Comparison of ENCODE assay signal across 18 cellular contexts in genomic region chr4:206054-206453, GRCh38.
A peak's percentile ranks its signal among the peaks of the same experiment; 100 is the strongest.
DNase-seq lines count a peak whose midpoint lies in the region; ATAC-seq, FAIRE-seq and TF ChIP-seq lines count a peak whose summit lies in the region.
"Had no signal": no experiment of that assay in that cellular context is flagged by ENCODE, and none has a peak within 500 bp of the region (broad histone marks: within the 10 kb centered on the region; RNA-seq: fewer than 3 reads in every experiment).

No MANE protein-coding gene starts in this region.

- H3K23me2 ChIP-seq in H1 (ENCODE audit: low read depth, low read length) = peaks cover 5% of the 10 kb centered on the region; the same call in 1 of the 2 replicates

- H3K4me3 ChIP-seq in H1 (ENCODE audit: extremely low read depth in 1 of 4, insufficient read depth in 2 of 4, low read depth in 3 of 4, low read length in 4 of 4) = no peak overlapping the region
- peak overlapping the region in 1 of 2 donors; percentile 46 for H3K4me3 ChIP-seq in neuronal stem cell (ENCODE audit: low read length in 2 of 2)
- H3K4me3 ChIP-seq in dorsolateral prefrontal cortex = no peak overlapping the region

- H3K14ac ChIP-seq in H1 (ENCODE audit: insufficient read length) (no peak overlapping the region), neuronal stem cell (ENCODE audit: low read length) (peak overlapping the region; percentile 85)

- H3K9me3 ChIP-seq in H1 (ENCODE audit: insufficient read depth in 2 of 2, low read depth in 1 of 2, low read length in 1 of 2) (peaks cover 45 to 51% of the 10 kb centered on the region in 2 experiments), neuronal stem cell (replicated peaks in 1 of 2; ENCODE audit: control insufficient read depth in 2 of 2, insufficient read depth in 1 of 2, low read depth in 1 of 2, low read length in 2 of 2) (peaks cover 23 to 84% of the 10 kb centered on the region in 2 donors)

- H2BK120ac ChIP-seq in H1 (replicated peaks; ENCODE audit: low read depth, low read length) = no peak overlapping the region
- no peak overlapping the region for H2BK120ac ChIP-seq in neuronal stem cell (ENCODE audit: low read depth, low read length)

- H3K27ac ChIP-seq in H1 (ENCODE audit: low read depth, low read length) = no peak overlapping the region
- no peak overlapping the region for H3K27ac ChIP-seq in neuronal stem cell (replicated peaks; ENCODE audit: low read length)
- H3K27ac ChIP-seq in dorsolateral prefrontal cortex = no peak overlapping the region
- H3K27ac ChIP-seq: C4-2B, KMS-11 had no signal

- H2AK5ac ChIP-seq in H1 (ENCODE audit: low read depth, low read length) (peak overlapping the region; percentile 57; the same call in 1 of the 2 replicates), neuronal stem cell (ENCODE audit: low read depth, low read length) (no peak overlapping the region)

- DNase-seq in GM12891 (ENCODE audit: insufficient read length, low spot score) (no peak), HTR-8/SVneo (ENCODE audit: insufficient read length, low spot score) (no peak), H1 (ENCODE audit: low read depth in 1 of 2, low spot score in 2 of 2) (no peak), neuronal stem cell (ENCODE audit: low spot score) (no peak), dorsolateral prefrontal cortex (no peak)
- DNase-seq: Calu3; CD8-positive, alpha-beta memory T cell; IMR-90; MM.1S; NCI-H2029; NCI-H2227 treated with DMSO at 0.1 percent for 48 hours; NCI-H526 treated with DMSO at 0.1 percent for 48 hours; SHP77 treated with DMSO at 0.1 percent for 48 hours had no signal

- H3K4me2 ChIP-seq in H1 (ENCODE audit: insufficient read depth in 1 of 2, low read depth in 2 of 2, low read length in 2 of 2) = no peak overlapping the region
- no peak overlapping the region for H3K4me2 ChIP-seq in neuronal stem cell (ENCODE audit: insufficient read depth, low read length, poor library complexity, severe bottlenecking)
- H3K4me2 ChIP-seq: KMS-11 had no signal

- H3K27me3 ChIP-seq in H1 (replicated peaks in 1 of 4; ENCODE audit: control insufficient read depth in 3 of 4, extremely low read depth in 1 of 4, insufficient read depth in 3 of 4, low read length in 3 of 4) = no peaks in the 10 kb centered on the region
- no peaks in the 10 kb centered on the region for H3K27me3 ChIP-seq in neuronal stem cell (ENCODE audit: control insufficient read depth in 3 of 3, insufficient read depth in 3 of 3, low read depth in 1 of 3, low read length in 3 of 3)
- no peaks in the 10 kb centered on the region for H3K27me3 ChIP-seq in dorsolateral prefrontal cortex

- peak overlapping the region; percentile 60 for H4K91ac ChIP-seq in H1 (replicated peaks; ENCODE audit: insufficient read length, low read length)
- H4K91ac ChIP-seq in neuronal stem cell (ENCODE audit: low read depth, low read length, poor library complexity) = peak overlapping the region; percentile 22

- peak overlapping the region; percentile 19; the same call in 1 of the 2 replicates for H3K18ac ChIP-seq in H1 (ENCODE audit: extremely low read depth, low read length)
- H3K18ac ChIP-seq in neuronal stem cell (ENCODE audit: low read length) = no peak overlapping the region

- H2BK5ac ChIP-seq in H1 (ENCODE audit: low read depth, low read length) = peak overlapping the region; percentile 66; the same call in 1 of the 2 replicates
- H2BK5ac ChIP-seq in neuronal stem cell (ENCODE audit: low read length) = no peak overlapping the region

- CTCF ChIA-PET in H1 (lab: Charles Lee; ENCODE audit: partially characterized antibody) = no interaction called here

- FAIRE-seq in GM12891 (lab: Jason Lieb, UNC) (peak; percentile 62), HTR-8/SVneo (lab: Jason Lieb, UNC) (peak; percentile 97), H1 (lab: Jason Lieb, UNC) (no peak)

- H3K4ac ChIP-seq in H1 (replicated peaks; ENCODE audit: insufficient read length, low read depth, low read length) (no peak overlapping the region), neuronal stem cell (ENCODE audit: low read length) (no peak overlapping the region)

- no peak overlapping the region for H4K5ac ChIP-seq in H1 (ENCODE audit: insufficient read length, low read depth, low read length)

- H4K20me1 ChIP-seq in H1 (replicated peaks in 1 of 2; ENCODE audit: control insufficient read depth in 1 of 2, insufficient read depth in 2 of 2, low read length in 2 of 2) = peaks cover 0 to 2% of the 10 kb centered on the region in 2 experiments

- TF ChIP-seq CTCF in H1 (IDR thresholded peaks at IDR 0.05; ENCODE audit: control extremely low read depth in 1 of 3, insufficient read depth in 1 of 3, low read depth in 1 of 3, low read length in 3 of 3) (no peak), dorsolateral prefrontal cortex (IDR thresholded peaks at IDR 0.05 in 54 of 56, conservative IDR thresholded peaks at IDR 0.05 in 2 of 56; ENCODE audit: low read depth in 1 of 56, partially characterized antibody in 56 of 56) (no peak)

- 77% methylated on average over 4 of the region's 4 CpGs; no CpG with 5 or more reads in 1 of the 2 experiments for WGBS in H1 (ENCODE audit: extremely low coverage in 1 of 2, insufficient coverage in 1 of 2, insufficient read length in 1 of 2, insufficient replicate concordance in 2 of 2, low coverage in 1 of 2, low lambda C conversion rate in 2 of 2, missing lambda C conversion rate in 1 of 2), 2 experiments
- WGBS in neuronal stem cell (ENCODE audit: extremely low coverage in 2 of 2, insufficient read length in 2 of 2, insufficient replicate concordance in 1 of 2), 2 donors = no CpG with 5 or more reads among the region's 4 CpGs

- H3K79me2 ChIP-seq in H1 (ENCODE audit: control insufficient read depth in 1 of 2, insufficient read depth in 2 of 2, low read length in 2 of 2) = no peaks in the 10 kb centered on the region

- H3K4me1 ChIP-seq in H1 (replicated peaks in 1 of 4; ENCODE audit: control insufficient read depth in 3 of 4, insufficient read depth in 4 of 4, low read length in 3 of 4) (no peaks in the 10 kb centered on the region; a peak in 2 of 7 replicates), neuronal stem cell (ENCODE audit: control insufficient read depth in 2 of 2, insufficient read depth in 1 of 2, low read depth in 1 of 2, low read length in 2 of 2) (no peaks in the 10 kb centered on the region)

- ATAC-seq in HG03520 (IDR thresholded peaks at IDR 0.05; ENCODE audit: unreplicated experiment) (no peak), GM21367 (IDR thresholded peaks at IDR 0.05; ENCODE audit: unreplicated experiment) (no peak)
- ATAC-seq: Panc1 had no signal

- H3K79me1 ChIP-seq in H1 (ENCODE audit: low read depth, low read length) (no peaks in the 10 kb centered on the region), neuronal stem cell (ENCODE audit: low read depth, low read length) (peaks cover 4% of the 10 kb centered on the region)

- H2AFZ ChIP-seq in H1 (ENCODE audit: low read length) (no peak overlapping the region), neuronal stem cell (ENCODE audit: low read length) (no peak overlapping the region)

- H3K9ac ChIP-seq in H1 (replicated peaks in 1 of 4; ENCODE audit: extremely low read depth in 1 of 4, low read depth in 3 of 4, low read length in 3 of 4) (peak overlapping the region in 1 of 4 experiments; percentile 21; a peak in 1 of 7 replicates), neuronal stem cell (ENCODE audit: low read depth, low read length, poor library complexity) (peak overlapping the region; percentile 80)
- H3K9ac ChIP-seq: KMS-11 had no signal

- H3K23ac ChIP-seq in H1 (ENCODE audit: insufficient read length) (no peak overlapping the region), neuronal stem cell (ENCODE audit: low read depth, low read length, poor library complexity) (peak overlapping the region; percentile 5)

- TF ChIP-seq POLR2A in GM12891 (IDR thresholded peaks at IDR 0.05; ENCODE audit: low read depth, low read length) (no peak), H1 (IDR thresholded peaks at IDR 0.05; ENCODE audit: control extremely low read depth in 1 of 2, low read depth in 2 of 2, low read length in 2 of 2) (no peak)

- H2BK12ac ChIP-seq in H1 (ENCODE audit: low read depth, low read length) (peak overlapping the region; percentile 98; the same call in 1 of the 2 replicates), neuronal stem cell (ENCODE audit: low read length) (no peak overlapping the region)

- no peak overlapping the region for H3K56ac ChIP-seq in H1 (replicated peaks; ENCODE audit: insufficient read length, low read depth, low read length)

- H4K8ac ChIP-seq in H1 (ENCODE audit: extremely low read depth, insufficient read depth, low read length) = no peak overlapping the region
- H4K8ac ChIP-seq in neuronal stem cell (ENCODE audit: low read depth, low read length) = no peak overlapping the region

- TF ChIP-seq EP300 in H1 (IDR thresholded peaks at IDR 0.05; ENCODE audit: borderline replicate concordance in 1 of 2, low read depth in 2 of 2, low read length in 2 of 2) = no peak

- intact Hi-C loops in dorsolateral prefrontal cortex (cut with DNase I) = no loop called here

- H2BK15ac ChIP-seq in H1 (ENCODE audit: low read length) = peak overlapping the region; percentile 3; the same call in 1 of the 2 replicates
- H2BK15ac ChIP-seq in neuronal stem cell (ENCODE audit: low read length) = no peak overlapping the region

- H2BK20ac ChIP-seq in H1 (ENCODE audit: low read length) = no peak overlapping the region

- peaks cover 0 to 29% (median 3%) of the 10 kb centered on the region in 4 experiments; a peak in 3 of 8 replicates for H3K36me3 ChIP-seq in H1 (ENCODE audit: control insufficient read depth in 2 of 4, insufficient read depth in 4 of 4, low read length in 3 of 4)
- peaks cover 2 to 15% of the 10 kb centered on the region in 2 donors for H3K36me3 ChIP-seq in neuronal stem cell (replicated peaks in 1 of 2; ENCODE audit: control insufficient read depth in 2 of 2, insufficient read depth in 2 of 2, low read length in 2 of 2)

- POLR2A ChIA-PET in H1 (lab: Charles Lee; ENCODE audit: partially characterized antibody) = no interaction called here

- no peak for TF ChIP-seq RAD21 in H1 (IDR thresholded peaks at IDR 0.05 in 1 of 2, conservative IDR thresholded peaks at IDR 0.05 in 1 of 2; ENCODE audit: low read depth in 2 of 2, low read length in 2 of 2)

TF ChIP-seq in GM12891, 5 proteins besides CTCF, POLR2A, EP300 and RAD21:
- TF ChIP-seq SPI1 (IDR thresholded peaks at IDR 0.05; ENCODE audit: low read depth, low read length) (no peak), TAF1 (IDR thresholded peaks at IDR 0.05; ENCODE audit: low read depth, low read length) (no peak), PAX5 (IDR thresholded peaks at IDR 0.05; ENCODE audit: insufficient read depth, low read length, severe bottlenecking) (no peak), POLR2AphosphoS5 (IDR thresholded peaks at IDR 0.05; ENCODE audit: low read depth, low read length) (no peak), POU2F2 (IDR thresholded peaks at IDR 0.05; ENCODE audit: low read depth, low read length) (no peak)

TF ChIP-seq in H1, 55 proteins besides CTCF, POLR2A, EP300 and RAD21 (continues in another document):
- TF ChIP-seq CBX8 (IDR thresholded peaks at IDR 0.05; ENCODE audit: borderline replicate concordance, low read depth, low read length) = no peak
- TF ChIP-seq BRCA1 (IDR thresholded peaks at IDR 0.05; ENCODE audit: low read depth, low read length) = no peak
